Comparison of ENCODE assay signal across 7 cellular contexts in the genomic region with DNA sequence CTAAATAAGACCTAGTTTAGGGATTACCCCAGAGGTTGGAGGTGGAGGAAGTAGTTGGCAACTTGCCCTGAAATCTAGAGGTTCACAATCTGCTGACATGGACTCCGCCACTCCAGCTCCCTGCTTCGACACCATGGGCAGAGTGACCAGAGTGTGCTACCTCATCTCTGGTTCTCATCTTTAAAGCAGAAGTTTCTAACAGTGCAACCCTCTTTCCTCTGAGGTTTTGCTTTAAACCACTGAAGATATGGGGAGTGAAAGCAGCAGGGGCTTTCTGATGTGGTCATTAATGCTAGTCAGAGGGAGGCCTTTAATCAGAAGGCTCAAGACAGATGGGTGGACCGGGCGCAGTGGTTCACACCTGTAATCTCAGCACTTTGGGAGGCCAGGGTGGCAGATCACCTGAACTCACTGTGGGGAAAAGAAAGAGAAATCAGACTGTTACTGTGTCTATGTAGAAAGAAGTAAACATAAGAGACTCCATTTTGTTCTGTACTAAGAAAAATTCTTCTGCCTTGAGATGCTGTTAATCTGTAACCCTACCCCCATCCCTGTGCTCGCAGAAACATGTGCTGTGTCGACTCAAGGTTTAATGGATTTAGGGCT.
A peak's percentile ranks its signal among the peaks of the same experiment; 100 is the strongest.
DNase-seq lines count a peak whose midpoint lies in the region; ATAC-seq and TF ChIP-seq lines count a peak whose summit lies in the region.
"Not testable (repeated sequence)": the region's sequence is repeated elsewhere in the genome, so short reads cannot be mapped to it uniquely, and the experiment has no call there.

No MANE protein-coding gene starts in this region.

- not testable (repeated sequence) for H3K4me3 Mint-ChIP-seq in neural crest cell

- H3K4me1 ChIP-seq in effector memory CD4-positive, alpha-beta T cell (ENCODE audit: control insufficient read depth, insufficient read depth, low read length, poor library complexity, severe bottlenecking): peaks cover 31% of the 10 kb centered on the region

- peak; percentile 43 for DNase-seq in NB4 (ENCODE audit: low read depth)
- peak; percentile 26 to 38 for DNase-seq in activated CD4-positive, alpha-beta T cell treated with anti-CD3 and anti-CD28 coated beads, Interleukin-2, amount 50 U/mL, for 48 hours
- DNase-seq in effector memory CD4-positive, alpha-beta T cell; neural crest cell (ENCODE audit: low read depth, low spot score): not testable (repeated sequence)

- not testable (repeated sequence) for TF ChIP-seq POLR2A in NB4 (IDR thresholded peaks at IDR 0.05; ENCODE audit: extremely low read depth, insufficient read length)

- not testable (repeated sequence) for H3K27me3 Mint-ChIP-seq in neural crest cell (ENCODE audit: low read depth)

- peak; percentile 64 for ATAC-seq in GM18867 (IDR thresholded peaks at IDR 0.05; ENCODE audit: unreplicated experiment)
- peak; percentile 78 for ATAC-seq in GM21723 (IDR thresholded peaks at IDR 0.05; ENCODE audit: unreplicated experiment)
- ATAC-seq in HG03139 (IDR thresholded peaks at IDR 0.05; ENCODE audit: unreplicated experiment): peak; percentile 47

- peaks cover 36% of the 10 kb centered on the region for H3K4me1 Mint-ChIP-seq in neural crest cell

- not testable (repeated sequence) for H3K36me3 ChIP-seq in effector memory CD4-positive, alpha-beta T cell (ENCODE audit: control insufficient read depth, insufficient read depth, low read length)

- not testable (repeated sequence) for H3K4me3 ChIP-seq in NB4 (ENCODE audit: low read depth, low read length); effector memory CD4-positive, alpha-beta T cell (ENCODE audit: insufficient read depth, low read depth, low read length, poor library complexity, severe bottlenecking)

- TF ChIP-seq CTCF in NB4 (IDR thresholded peaks at IDR 0.05; ENCODE audit: low read depth, low read length); neural crest cell (conservative IDR thresholded peaks at IDR 0.05): not testable (repeated sequence)

- not testable (repeated sequence) for H3K9me3 Mint-ChIP-seq in neural crest cell

- H3K27ac ChIP-seq in effector memory CD4-positive, alpha-beta T cell (ENCODE audit: insufficient read depth, low read length, poor library complexity, severe bottlenecking): peak overlapping the region; percentile 53

- H3K9me3 ChIP-seq in effector memory CD4-positive, alpha-beta T cell (ENCODE audit: control insufficient read depth, low read length): not testable (repeated sequence)

- not testable (repeated sequence) for H3K27me3 ChIP-seq in effector memory CD4-positive, alpha-beta T cell (replicated peaks; ENCODE audit: control insufficient read depth, insufficient read depth, low read length, poor library complexity, severe bottlenecking)

- not testable (repeated sequence) for H3K36me3 Mint-ChIP-seq in neural crest cell (ENCODE audit: low read depth)

- H3K27ac Mint-ChIP-seq in neural crest cell (ENCODE audit: unreplicated experiment): peak overlapping the region; percentile 62
